ENCODE assay signal across 8 cellular contexts in genomic region chr20:8213831-8214587, GRCh38.
DNase-seq lines count a peak whose midpoint lies in the region; ATAC-seq and TF ChIP-seq lines count a peak whose summit lies in the region.

No MANE protein-coding gene starts in this region.

- H3K36me3 ChIP-seq in liver (ENCODE audit: control insufficient read depth in 4 of 4, insufficient read depth in 3 of 4, low read depth in 1 of 4, low read length in 3 of 4) (no peaks in the 10 kb centered on the region), colonic mucosa (no peaks in the 10 kb centered on the region)

- H3K9me3 ChIP-seq in liver (ENCODE audit: control insufficient read depth in 4 of 4, low read length in 3 of 4) (no peaks in the 10 kb centered on the region), colonic mucosa (no peaks in the 10 kb centered on the region)

- H3K27me3 ChIP-seq in liver (ENCODE audit: control insufficient read depth in 4 of 4, insufficient read depth in 4 of 4, low read length in 3 of 4) (no peaks in the 10 kb centered on the region), colonic mucosa (no peaks in the 10 kb centered on the region)

- TF ChIP-seq CTCF in GM13977 (IDR thresholded peaks at IDR 0.05; ENCODE audit: extremely low read depth, insufficient read depth, missing control alignments) (no peak), liver (IDR thresholded peaks at IDR 0.05; ENCODE audit: low read depth, low read length, missing input control) (no peak), colonic mucosa (IDR thresholded peaks at IDR 0.05) (no peak)

- peak overlapping the region in 1 of 3 donors; percentile 29 for H3K4me3 ChIP-seq in liver (ENCODE audit: low read depth in 1 of 3, low read length in 3 of 3)
- no peak overlapping the region for H3K4me3 ChIP-seq in colonic mucosa

- in situ Hi-C loops in GM13977 (cut with MboI; ENCODE audit: low pct_unique_long_range_greater_than_20kb, low sequenced_read_pairs, unreplicated experiment), result no loop called here

- no peak for TF ChIP-seq RAD21 in liver (IDR thresholded peaks at IDR 0.05)

- H3K4me1 ChIP-seq in liver (ENCODE audit: control insufficient read depth in 4 of 4, insufficient read depth in 4 of 4, low read length in 3 of 4), result peaks cover 0 to 7% (median 0%) of the 10 kb centered on the region in 4 donors
- H3K4me1 ChIP-seq in colonic mucosa, result no peaks in the 10 kb centered on the region

- H3K9ac ChIP-seq in liver (ENCODE audit: low read depth in 1 of 2, low read length in 2 of 2), result peak overlapping the region in 1 of 2 donors; percentile 45
- no peak overlapping the region for H3K9ac ChIP-seq in colonic mucosa (ENCODE audit: low read depth in 2 of 2, low read length in 2 of 2)

- WGBS in liver, result 54% methylated on average over 12 of the region's 12 CpGs

- DNase-seq in GM13977 (ENCODE audit: low spot score) (peak; percentile 11), DMS53 (lab: John Stamatoyannopoulos, UW) (no peak), colonic mucosa (no peak), DMS79 (lab: John Stamatoyannopoulos, UW) (no peak), superior temporal gyrus (ENCODE audit: extremely low spot score) (no peak)

- intact Hi-C loops in colonic mucosa (cut with DNase I), result no loop called here

- H3K27ac ChIP-seq in liver (ENCODE audit: low read depth in 1 of 2, low read length in 2 of 2) (peak overlapping the region; percentile 14 to 46), colonic mucosa (no peak overlapping the region)

- peak; percentile 74 for ATAC-seq in GM21390 (IDR thresholded peaks at IDR 0.05; ENCODE audit: unreplicated experiment)
- ATAC-seq in HG03520 (IDR thresholded peaks at IDR 0.05; ENCODE audit: unreplicated experiment), result peak; percentile 83

TF ChIP-seq in liver, 16 proteins besides CTCF, POLR2A, EP300 and RAD21:
- TF ChIP-seq RXRA (IDR thresholded peaks at IDR 0.05), result peak in 1 of 2 donors; percentile 40
- peak; percentile 23 to 42 for TF ChIP-seq HNF4A (conservative IDR thresholded peaks at IDR 0.05)
- TF ChIP-seq ZBTB33 (IDR thresholded peaks at IDR 0.05), result peak; percentile 9
- peak; percentile 37 for TF ChIP-seq YY1 (IDR thresholded peaks at IDR 0.05)
- TF ChIP-seq JUND (IDR thresholded peaks at IDR 0.05), result peak in 1 of 2 donors; percentile 32
- TF ChIP-seq FOXA2 (IDR thresholded peaks at IDR 0.05), result peak; percentile 51
- TF ChIP-seq SP1 (IDR thresholded peaks at IDR 0.05), result peak; percentile 40
- TF ChIP-seq GABPA (IDR thresholded peaks at IDR 0.05 in 1 of 2, conservative IDR thresholded peaks at IDR 0.05 in 1 of 2), result no peak
- TF ChIP-seq REST (IDR thresholded peaks at IDR 0.05), result no peak
